Comparison of ENCODE assay signal across 8 cellular contexts in the genomic region with DNA sequence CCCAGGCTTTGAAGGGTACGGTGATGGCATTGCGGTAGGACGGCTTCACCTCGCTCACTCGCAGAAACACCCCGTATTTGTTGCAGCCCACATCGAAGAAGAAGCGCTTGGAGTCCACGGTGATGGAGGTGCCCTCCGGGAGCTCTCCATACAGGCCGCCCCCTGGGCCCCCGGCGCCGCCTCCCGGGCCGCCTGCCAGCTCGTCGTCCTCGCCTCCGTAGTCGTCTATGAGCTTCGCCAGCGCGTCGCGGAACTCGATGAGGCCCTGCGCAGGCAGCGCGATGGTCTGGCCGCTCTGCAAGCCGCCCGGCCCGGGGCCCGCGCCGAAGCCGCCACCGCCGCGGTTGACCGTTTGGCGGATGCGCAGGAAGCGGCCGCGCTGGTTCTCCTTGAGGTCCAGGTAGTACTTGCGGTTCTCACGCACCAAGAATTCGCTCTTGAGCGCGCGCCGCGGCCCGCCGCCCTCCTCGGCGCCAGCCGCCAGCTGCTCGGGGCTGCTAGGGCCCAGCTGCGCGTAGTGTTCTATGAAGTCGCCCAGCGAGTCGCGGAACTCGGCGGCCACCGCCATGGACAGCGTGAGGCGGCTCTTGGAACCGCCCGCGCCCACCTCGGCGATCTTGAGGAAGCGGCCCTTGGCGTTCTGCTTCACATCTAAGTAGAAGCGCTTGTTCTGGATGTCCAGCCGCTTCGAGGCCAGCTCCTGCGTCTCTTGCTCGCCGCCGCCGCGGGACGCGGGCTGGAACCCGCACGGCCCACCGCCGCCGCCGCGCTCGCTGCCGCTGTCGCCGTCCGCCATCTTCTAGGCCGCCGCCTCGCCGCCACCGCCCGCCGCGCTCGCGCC. TPM values are rescaled to one million over a fixed set of nuclear protein-coding genes. Genes with fewer than 3 reads are reported as not detected.
A peak's percentile ranks its signal among the peaks of the same experiment; 100 is the strongest.
DNase-seq lines count a peak whose midpoint lies in the region; ATAC-seq and TF ChIP-seq lines count a peak whose summit lies in the region.

No MANE protein-coding gene starts in this region.

- intact Hi-C loops in OCI-LY7 (cut with micrococcal nuclease; ENCODE audit: unreplicated experiment), result loop anchor here (1.0 kb wide), 1 partner anchor 37 kb away; no protein-coding TSS in a partner anchor
- intact Hi-C loops in tibial artery (cut with DNase I; ENCODE audit: low total_unique reads), result loop anchor here (5.0 to 10.0 kb wide), 2 partner anchors 37 to 120 kb away; a partner anchor contains a TSS

- peaks cover 47% of the 10 kb centered on the region for H3K36me3 ChIP-seq in OCI-LY7 (ENCODE audit: insufficient read depth, low read length)
- peaks cover 0 to 3% (median 0%) of the 10 kb centered on the region in 3 donors for H3K36me3 ChIP-seq in tibial artery

- H2AFZ ChIP-seq in OCI-LY7 (ENCODE audit: low read length), result no peak overlapping the region

- no TSS peak for BruUV-seq in OCI-LY7 (replicated peaks; lab: Mats Ljungman, UMichigan)

- H3K9me2 ChIP-seq in OCI-LY7 (ENCODE audit: insufficient read depth, low read length), result no peaks in the 10 kb centered on the region

- H3K4me3 ChIP-seq in OCI-LY7 (ENCODE audit: low read depth, low read length, poor library complexity, severe bottlenecking) (peak overlapping the region; percentile 77), tibial artery (peak overlapping the region; percentile 79 to 98)

- H3K9me3 ChIP-seq in OCI-LY7 (ENCODE audit: low read length) (no peaks in the 10 kb centered on the region), tibial artery (no peaks in the 10 kb centered on the region)

- H3K27me3 ChIP-seq in foreskin keratinocyte, result no peaks in the 10 kb centered on the region
- no peaks in the 10 kb centered on the region for H3K27me3 ChIP-seq in tibial artery

- H3K79me2 ChIP-seq in OCI-LY7 (ENCODE audit: insufficient read depth, low read depth, low read length), result peaks cover 54% of the 10 kb centered on the region

- DNase-seq in A172 (ENCODE audit: low spot score) (peak; percentile 42), OCI-LY7 (ENCODE audit: low spot score) (peak; percentile 64), activated gamma-delta T cell (lab: John Stamatoyannopoulos, UW) (peak; percentile 50), foreskin keratinocyte (peak in 1 of 2 donors; percentile 30), occipital lobe (lab: John Stamatoyannopoulos, UW) (peak; percentile 21), tibial artery (peak; percentile 45 to 76)

- peaks cover 44% of the 10 kb centered on the region for H4K20me1 ChIP-seq in OCI-LY7 (ENCODE audit: insufficient read depth, low read length)

- TF ChIP-seq CTCF in OCI-LY7 (conservative IDR thresholded peaks at IDR 0.05; ENCODE audit: low read length) (no peak), foreskin keratinocyte (conservative IDR thresholded peaks at IDR 0.05) (no peak), tibial artery (IDR thresholded peaks at IDR 0.05) (no peak)

- peak; percentile 14 for TF ChIP-seq POLR2A in GM15510 (IDR thresholded peaks at IDR 0.05; ENCODE audit: borderline replicate concordance, extremely low read depth, insufficient read length)

- H3K4me2 ChIP-seq in OCI-LY7 (ENCODE audit: low read length), result peak overlapping the region; percentile 83

- H3K27ac ChIP-seq in OCI-LY7 (ENCODE audit: low read depth, low read length, poor library complexity, severe bottlenecking) (peak overlapping the region; percentile 48), foreskin keratinocyte (peak overlapping the region; percentile 85), tibial artery (peak overlapping the region; percentile 97)

- ATAC-seq in HG03045 (IDR thresholded peaks at IDR 0.05; ENCODE audit: unreplicated experiment), result peak; percentile 25
- ATAC-seq in foreskin keratinocyte, result peak; percentile 11

- peaks cover 69% of the 10 kb centered on the region for H3K4me1 ChIP-seq in OCI-LY7 (ENCODE audit: insufficient read depth, low read length, poor library complexity, severe bottlenecking)
- H3K4me1 ChIP-seq in foreskin keratinocyte, result peaks cover 33% of the 10 kb centered on the region
- peaks cover 0 to 57% (median 46%) of the 10 kb centered on the region in 4 donors for H3K4me1 ChIP-seq in tibial artery

- POLR2A ChIA-PET in OCI-LY7 (lab: Charles Lee), result interaction anchor here (0.6 to 1.4 kb wide), 9 partner anchors 8 to 120 kb away, joined by 3 to 6 read pairs (median 3); no protein-coding TSS in a partner anchor

- CTCF ChIA-PET in OCI-LY7 (lab: Charles Lee; ENCODE audit: unreplicated experiment), result interaction anchor here (0.6 kb wide), 1 partner anchor 38 kb away, joined by 3 read pairs; no protein-coding TSS in a partner anchor

RNA-seq across cellular contexts. Expression of a gene that starts 0.6 kb away (rescaled TPM):
- 16.9 and 20.9 TPM in 2 replicates for total RNA-seq in A172 (2014; rRNA removed; shearing (Covaris generic))
- total RNA-seq in OCI-LY7 (2014; rRNA removed; shearing (Covaris generic)), result 14.9 and 15.2 TPM in 2 replicates
- total RNA-seq in OCI-LY7 (2022), result 22.7 and 27.2 TPM in 2 replicates
- 16.9 and 17.8 TPM in 2 replicates for total RNA-seq in foreskin keratinocyte
- polyA plus RNA-seq in foreskin keratinocyte, result 4.0 and 4.9 TPM in 2 replicates
- total RNA-seq in occipital lobe, result 44.3 TPM

RNA-seq across cellular contexts. Expression of a gene that starts 36.9 kb away (rescaled TPM):
- 507 and 572 TPM in 2 replicates for total RNA-seq in A172 (2014; rRNA removed; shearing (Covaris generic))
- 440 and 450 TPM in 2 replicates for total RNA-seq in OCI-LY7 (2014; rRNA removed; shearing (Covaris generic))
- total RNA-seq in OCI-LY7 (2022), result 274 and 291 TPM in 2 replicates
- 162 and 180 TPM in 2 replicates for total RNA-seq in foreskin keratinocyte
- 187 and 217 TPM in 2 replicates for polyA plus RNA-seq in foreskin keratinocyte
- 246 TPM for total RNA-seq in occipital lobe
